1 cellular context compared by ENCODE assay signal in the genomic region with DNA sequence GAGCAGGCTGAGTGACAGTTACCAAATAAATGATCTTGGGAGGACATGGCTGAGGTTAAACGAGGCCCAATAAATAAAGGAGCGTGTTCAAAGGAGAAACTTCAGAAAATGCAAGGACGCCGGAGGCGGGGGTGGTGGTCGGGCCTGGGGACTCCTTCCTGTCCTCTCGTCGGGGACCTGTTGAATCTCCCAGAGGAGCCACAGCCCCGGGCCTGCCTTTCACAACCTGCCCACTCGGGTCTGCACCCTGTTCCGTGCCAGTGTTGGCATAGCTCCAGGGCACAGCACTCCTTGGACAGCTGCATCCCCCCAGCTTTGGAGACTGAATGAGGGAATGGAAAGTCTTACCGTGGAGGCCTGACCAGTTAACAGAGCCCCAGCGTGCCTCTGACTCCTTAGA.
TF ChIP-seq lines count a peak whose summit lies in the region.

No MANE protein-coding gene starts in this region.

TF ChIP-seq in GM23338, 12 proteins besides CTCF, POLR2A, EP300 and RAD21 (continued from another document):
- TF ChIP-seq EZH2phosphoT487 (IDR thresholded peaks at IDR 0.05; ENCODE audit: unreplicated experiment) (no peak), ZNF331 (CRISPR knock-in tag; IDR thresholded peaks at IDR 0.05; ENCODE audit: low read depth) (no peak)
